Comparison of ENCODE assay signal across 1 cellular context in genomic region chr1:16019580-16020277, GRCh38.
TF ChIP-seq lines count a peak whose summit lies in the region.

No MANE protein-coding gene starts in this region.

TF ChIP-seq in GM23338, 12 proteins besides CTCF, POLR2A, EP300 and RAD21:
- TF ChIP-seq ZNF462 (CRISPR knock-in tag; IDR thresholded peaks at IDR 0.05) (no peak), REST (IDR thresholded peaks at IDR 0.05; ENCODE audit: unreplicated experiment) (no peak), STAT1 (IDR thresholded peaks at IDR 0.05; ENCODE audit: unreplicated experiment) (no peak), CREB1 (CRISPR knock-in tag; IDR thresholded peaks at IDR 0.05; ENCODE audit: low read depth) (no peak), POLR2AphosphoS5 (IDR thresholded peaks at IDR 0.05; ENCODE audit: low read depth) (no peak), EZH2phosphoT487 (IDR thresholded peaks at IDR 0.05; ENCODE audit: unreplicated experiment) (no peak), ZNF331 (CRISPR knock-in tag; IDR thresholded peaks at IDR 0.05; ENCODE audit: low read depth) (no peak), ETS1 (IDR thresholded peaks at IDR 0.05) (no peak)
